10 cellular contexts compared by ENCODE assay signal in the genomic region with DNA sequence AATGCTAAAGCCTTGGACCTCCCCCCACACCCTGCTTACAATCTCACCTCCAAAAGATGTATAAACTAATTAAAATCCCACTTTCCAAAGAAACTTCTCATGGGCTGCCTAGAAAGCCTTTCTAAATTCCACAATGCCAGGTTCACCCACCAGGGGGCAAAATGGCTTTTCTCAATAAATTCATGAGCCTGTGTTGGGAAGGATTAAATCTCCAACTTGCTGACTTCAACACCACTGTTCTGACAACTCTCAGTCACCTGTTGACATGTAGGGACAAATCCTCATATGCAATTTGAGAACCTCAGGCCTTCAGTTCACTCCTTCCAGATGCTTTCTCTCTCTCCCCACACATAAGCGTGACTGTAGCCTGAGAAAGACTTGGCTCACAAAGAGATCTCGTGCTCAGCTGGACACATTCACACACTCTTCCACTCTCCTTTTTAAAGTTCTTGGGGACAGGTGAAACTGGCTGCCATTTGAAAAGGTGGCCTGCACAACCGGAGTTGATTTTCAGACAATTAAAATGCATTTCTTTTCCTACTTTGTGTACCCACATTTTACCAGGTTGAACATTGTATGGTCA.
DNase-seq lines count a peak whose midpoint lies in the region; ATAC-seq and TF ChIP-seq lines count a peak whose summit lies in the region.
"Had no signal": no experiment of that assay in that cellular context is flagged by ENCODE, and none has a peak within 500 bp of the region (broad histone marks: within the 10 kb centered on the region; RNA-seq: fewer than 3 reads in every experiment).

No MANE protein-coding gene starts in this region.

- H4K8ac ChIP-seq in neuronal stem cell (ENCODE audit: low read depth, low read length): no peak overlapping the region

- H3K4me1 ChIP-seq in body of pancreas (no peaks in the 10 kb centered on the region), neuronal stem cell (ENCODE audit: control insufficient read depth in 2 of 2, insufficient read depth in 1 of 2, low read depth in 1 of 2, low read length in 2 of 2) (peaks cover 0 to 2% of the 10 kb centered on the region in 2 donors)

- H3K9me3 ChIP-seq in body of pancreas (no peaks in the 10 kb centered on the region), neuronal stem cell (replicated peaks in 1 of 2; ENCODE audit: control insufficient read depth in 2 of 2, insufficient read depth in 1 of 2, low read depth in 1 of 2, low read length in 2 of 2) (no peaks in the 10 kb centered on the region)

- no peak overlapping the region for H2AFZ ChIP-seq in neuronal stem cell (ENCODE audit: low read length)

- H4K91ac ChIP-seq in neuronal stem cell (ENCODE audit: low read depth, low read length, poor library complexity): no peak overlapping the region

- H3K36me3 ChIP-seq in body of pancreas (replicated peaks in 1 of 2; ENCODE audit: insufficient read depth in 1 of 2, low read depth in 2 of 2) (no peaks in the 10 kb centered on the region), neuronal stem cell (replicated peaks in 1 of 2; ENCODE audit: control insufficient read depth in 2 of 2, insufficient read depth in 2 of 2, low read length in 2 of 2) (no peaks in the 10 kb centered on the region)

- H3K36me3 Mint-ChIP-seq in stimulated activated memory B cell treated with anti-CD40 and anti-IgM and Interleukin-4, amounts not matched to agents 10 μg/mL and 1 μg/mL and 100 μg/mL, for 72 hours: no peaks in the 10 kb centered on the region
- H3K36me3 Mint-ChIP-seq in T-helper 2 cell treated with Interferon-gamma antibody and Interleukin-4, amounts not matched to agents 5 μg/mL and 100 μg/mL, for 36 hours (ENCODE audit: low read depth): no peaks in the 10 kb centered on the region
- H3K36me3 Mint-ChIP-seq: activated naive CD4-positive, alpha-beta T cell treated with anti-CD3 and anti-CD28 coated beads, Interleukin-2, amount 50 U/mL, for 72 hours had no signal

- in situ Hi-C loops in KBM-7 (cut with MboI; ENCODE audit: low pct_unique_long_range_greater_than_20kb, low sequenced_read_pairs): no loop called here

- TF ChIP-seq CTCF in body of pancreas (IDR thresholded peaks at IDR 0.05): peak in 6 of 7 experiments; percentile 7 to 50 (median 34)

- H3K79me1 ChIP-seq in neuronal stem cell (ENCODE audit: low read depth, low read length): no peaks in the 10 kb centered on the region

- H2BK120ac ChIP-seq in neuronal stem cell (ENCODE audit: low read depth, low read length): no peak overlapping the region

- no peaks in the 10 kb centered on the region for H3K9me3 Mint-ChIP-seq in stimulated activated memory B cell treated with anti-CD40 and anti-IgM and Interleukin-4, amounts not matched to agents 10 μg/mL and 1 μg/mL and 100 μg/mL, for 72 hours
- no peaks in the 10 kb centered on the region for H3K9me3 Mint-ChIP-seq in T-helper 2 cell treated with Interferon-gamma antibody and Interleukin-4, amounts not matched to agents 5 μg/mL and 100 μg/mL, for 36 hours
- H3K9me3 Mint-ChIP-seq: activated naive CD4-positive, alpha-beta T cell treated with anti-CD3 and anti-CD28 coated beads, Interleukin-2, amount 50 U/mL, for 72 hours had no signal

- ATAC-seq in body of pancreas (peak; percentile 48), GM19452 (IDR thresholded peaks at IDR 0.05; ENCODE audit: unreplicated experiment) (no peak)
- ATAC-seq in stimulated activated memory B cell treated with anti-CD40 and anti-IgM and Interleukin-4, amounts not matched to agents 10 μg/mL and 1 μg/mL and 100 μg/mL, for 72 hours: no peak
- ATAC-seq: activated naive CD4-positive, alpha-beta T cell treated with anti-CD3 and anti-CD28 coated beads, Interleukin-2, amount 50 U/mL, for 72 hours had no signal

- no peak overlapping the region for H2BK5ac ChIP-seq in neuronal stem cell (ENCODE audit: low read length)

- no peak overlapping the region for H3K23ac ChIP-seq in neuronal stem cell (ENCODE audit: low read depth, low read length, poor library complexity)

- peak; percentile 12 to 14 for DNase-seq in NOMO-1 (lab: John Stamatoyannopoulos, UW; ENCODE audit: unreplicated experiment in 2 of 2)
- DNase-seq in NOMO-1 treated with dmso at 0.1 percent for 144 hours (lab: John Stamatoyannopoulos, UW; ENCODE audit: unreplicated experiment): no peak
- peak; percentile 53 for DNase-seq in KBM-7
- DNase-seq in body of pancreas: peak in 3 of 4 donors; percentile 29 to 54 (median 37)
- DNase-seq in neuronal stem cell (ENCODE audit: low spot score): peak; percentile 3
- no peak for DNase-seq in T-helper 2 cell treated with Interferon-gamma antibody and Interleukin-4, amounts not matched to agents 5 μg/mL and 100 μg/mL, for 36 hours (ENCODE audit: low spot score)
- DNase-seq: kidney glomerular epithelial cell had no signal

- no peaks in the 10 kb centered on the region for H3K27me3 ChIP-seq in body of pancreas
- H3K27me3 ChIP-seq in neuronal stem cell (ENCODE audit: control insufficient read depth in 3 of 3, insufficient read depth in 3 of 3, low read depth in 1 of 3, low read length in 3 of 3): no peaks in the 10 kb centered on the region

- no peak overlapping the region for H3K18ac ChIP-seq in neuronal stem cell (ENCODE audit: low read length)

- H3K4me3 Mint-ChIP-seq in stimulated activated memory B cell treated with anti-CD40 and anti-IgM and Interleukin-4, amounts not matched to agents 10 μg/mL and 1 μg/mL and 100 μg/mL, for 72 hours: no peak overlapping the region
- H3K4me3 Mint-ChIP-seq in T-helper 2 cell treated with Interferon-gamma antibody and Interleukin-4, amounts not matched to agents 5 μg/mL and 100 μg/mL, for 36 hours: no peak overlapping the region

- H2BK12ac ChIP-seq in neuronal stem cell (ENCODE audit: low read length): no peak overlapping the region

- no peak overlapping the region for H3K4ac ChIP-seq in neuronal stem cell (ENCODE audit: low read length)

- H3K27ac ChIP-seq in body of pancreas (no peak overlapping the region), neuronal stem cell (replicated peaks; ENCODE audit: low read length) (no peak overlapping the region)

- no peak overlapping the region for H2BK15ac ChIP-seq in neuronal stem cell (ENCODE audit: low read length)

- H3K9ac ChIP-seq in neuronal stem cell (ENCODE audit: low read depth, low read length, poor library complexity): no peak overlapping the region

- no peak overlapping the region for H2AK5ac ChIP-seq in neuronal stem cell (ENCODE audit: low read depth, low read length)

- H3K4me2 ChIP-seq in neuronal stem cell (ENCODE audit: insufficient read depth, low read length, poor library complexity, severe bottlenecking): no peak overlapping the region

- no peak overlapping the region for H3K27ac Mint-ChIP-seq in stimulated activated memory B cell treated with anti-CD40 and anti-IgM and Interleukin-4, amounts not matched to agents 10 μg/mL and 1 μg/mL and 100 μg/mL, for 72 hours
- no peak overlapping the region for H3K27ac Mint-ChIP-seq in T-helper 2 cell treated with Interferon-gamma antibody and Interleukin-4, amounts not matched to agents 5 μg/mL and 100 μg/mL, for 36 hours
- H3K27ac Mint-ChIP-seq: activated naive CD4-positive, alpha-beta T cell treated with anti-CD3 and anti-CD28 coated beads, Interleukin-2, amount 50 U/mL, for 72 hours had no signal

- H3K14ac ChIP-seq in neuronal stem cell (ENCODE audit: low read length): no peak overlapping the region

- 40% methylated on average over 1 to 3 of the region's 3 CpGs for WGBS in body of pancreas, 2 donors
- no CpG with 5 or more reads among the region's 3 CpGs for WGBS in neuronal stem cell (ENCODE audit: extremely low coverage in 2 of 2, insufficient read length in 2 of 2, insufficient replicate concordance in 1 of 2), 2 donors

- H3K4me3 ChIP-seq in body of pancreas: no peak overlapping the region
- H3K4me3 ChIP-seq in neuronal stem cell (ENCODE audit: low read length in 2 of 2): no peak overlapping the region

- intact Hi-C loops in body of pancreas (cut with DNase I): no loop called here

- TF ChIP-seq POLR2A in body of pancreas (IDR thresholded peaks at IDR 0.05): no peak

- no peaks in the 10 kb centered on the region for H3K27me3 Mint-ChIP-seq in stimulated activated memory B cell treated with anti-CD40 and anti-IgM and Interleukin-4, amounts not matched to agents 10 μg/mL and 1 μg/mL and 100 μg/mL, for 72 hours
- peaks cover 4% of the 10 kb centered on the region for H3K27me3 Mint-ChIP-seq in T-helper 2 cell treated with Interferon-gamma antibody and Interleukin-4, amounts not matched to agents 5 μg/mL and 100 μg/mL, for 36 hours (ENCODE audit: low read depth)

- no peaks in the 10 kb centered on the region for H3K4me1 Mint-ChIP-seq in stimulated activated memory B cell treated with anti-CD40 and anti-IgM and Interleukin-4, amounts not matched to agents 10 μg/mL and 1 μg/mL and 100 μg/mL, for 72 hours
- no peaks in the 10 kb centered on the region for H3K4me1 Mint-ChIP-seq in T-helper 2 cell treated with Interferon-gamma antibody and Interleukin-4, amounts not matched to agents 5 μg/mL and 100 μg/mL, for 36 hours (ENCODE audit: low read depth)

Comparison
In these comparisons a context has a peak if more than half of its experiments do, and no peak if none do; other contexts are left out.
1. DNase-seq: peak in NOMO-1 (2 of 2), KBM-7 (single experiment), body of pancreas (3 of 4) and neuronal stem cell (single experiment); none in NOMO-1 treated with dmso at 0.1 percent for 144 hours (single experiment) and T-helper 2 cell treated with Interferon-gamma antibody and Interleukin-4, amounts not matched to agents 5 μg/mL and 100 μg/mL, for 36 hours (single experiment).